In genomic region chr9:130428096-130428665, GRCh38 we compare ENCODE assay signal across 22 cellular contexts. TPM values are rescaled to one million over a fixed set of nuclear protein-coding genes. Genes with fewer than 3 reads are reported as not detected.
A peak's percentile ranks its signal among the peaks of the same experiment; 100 is the strongest.
DNase-seq lines count a peak whose midpoint lies in the region; ATAC-seq, FAIRE-seq and TF ChIP-seq lines count a peak whose summit lies in the region.
"Had no signal": no experiment of that assay in that cellular context is flagged by ENCODE, and none has a peak within 500 bp of the region (broad histone marks: within the 10 kb centered on the region; RNA-seq: fewer than 3 reads in every experiment).

No MANE protein-coding gene starts in this region.

- CTCF ChIA-PET in H1 (lab: Charles Lee; ENCODE audit: partially characterized antibody), result interaction anchor here (0.8 to 2.4 kb wide), 2 partner anchors 20 to 36 kb away, joined by 3 to 10 read pairs; no protein-coding TSS in a partner anchor

- peaks cover 18% of the 10 kb centered on the region for H3K4me1 Mint-ChIP-seq in neural progenitor cell

- peak overlapping the region; percentile 77 for H4K8ac ChIP-seq in H1 (ENCODE audit: extremely low read depth, insufficient read depth, low read length)

- no peak for TF ChIP-seq CTCF in H1 (IDR thresholded peaks at IDR 0.05; ENCODE audit: control extremely low read depth in 1 of 3, insufficient read depth in 1 of 3, low read depth in 1 of 3, low read length in 3 of 3)
- TF ChIP-seq CTCF in neural progenitor cell (IDR thresholded peaks at IDR 0.05), result no peak
- no peak for TF ChIP-seq CTCF in testis (IDR thresholded peaks at IDR 0.05)

- peaks cover 16% of the 10 kb centered on the region for H3K27me3 Mint-ChIP-seq in neural progenitor cell (ENCODE audit: insufficient read depth, low read depth)

- no peak overlapping the region for H3K4me2 ChIP-seq in H1 (ENCODE audit: insufficient read depth in 1 of 2, low read depth in 2 of 2, low read length in 2 of 2)
- no peak overlapping the region for H3K4me2 ChIP-seq in neural progenitor cell
- H3K4me2 ChIP-seq: A549 had no signal

- no peak overlapping the region for H4K5ac ChIP-seq in H1 (ENCODE audit: insufficient read length, low read depth, low read length)

- H4K91ac ChIP-seq in H1 (replicated peaks; ENCODE audit: insufficient read length, low read length), result no peak overlapping the region

- H2BK12ac ChIP-seq in H1 (ENCODE audit: low read depth, low read length), result peak overlapping the region; percentile 9; the same call in 1 of the 2 replicates

- TF ChIP-seq RAD21 in H1 (IDR thresholded peaks at IDR 0.05 in 1 of 2, conservative IDR thresholded peaks at IDR 0.05 in 1 of 2; ENCODE audit: low read depth in 2 of 2, low read length in 2 of 2), result no peak

- H4K20me1 ChIP-seq in H1 (replicated peaks in 1 of 2; ENCODE audit: control insufficient read depth in 1 of 2, insufficient read depth in 2 of 2, low read length in 2 of 2), result no peaks in the 10 kb centered on the region
- no peaks in the 10 kb centered on the region for H4K20me1 ChIP-seq in neural progenitor cell (ENCODE audit: low read depth)
- H4K20me1 ChIP-seq: BLaER1 treated with 17β-estradiol and CSF1 and Interleukin-3, amounts not matched to agents 10 nM and 100 nM had no signal

- H3K9ac ChIP-seq in H1 (replicated peaks in 1 of 4; ENCODE audit: extremely low read depth in 1 of 4, low read depth in 3 of 4, low read length in 3 of 4), result no peak overlapping the region
- no peak overlapping the region for H3K9ac ChIP-seq in neural progenitor cell

- FAIRE-seq in H1 (lab: Jason Lieb, UNC), result no peak
- FAIRE-seq: A549, GM12878, GM19239, HTR-8/SVneo had no signal

- no peak overlapping the region; the same call in 1 of the 2 replicates for H2BK5ac ChIP-seq in H1 (ENCODE audit: low read depth, low read length)

- H3K9me3 Mint-ChIP-seq in neural progenitor cell, result no peaks in the 10 kb centered on the region
- H3K9me3 Mint-ChIP-seq: CD8-positive, alpha-beta T cell; HFFc6 had no signal

- no peaks in the 10 kb centered on the region for H3K79me1 ChIP-seq in H1 (ENCODE audit: low read depth, low read length)

- no peaks in the 10 kb centered on the region for H3K36me3 Mint-ChIP-seq in neural progenitor cell
- H3K36me3 Mint-ChIP-seq: CD8-positive, alpha-beta T cell had no signal

- H3K79me2 ChIP-seq in H1 (ENCODE audit: control insufficient read depth in 1 of 2, insufficient read depth in 2 of 2, low read length in 2 of 2) (no peaks in the 10 kb centered on the region), neural progenitor cell (ENCODE audit: low read depth) (no peaks in the 10 kb centered on the region)

- no peak overlapping the region for H2BK15ac ChIP-seq in H1 (ENCODE audit: low read length)

- peaks cover 0 to 15% (median 7%) of the 10 kb centered on the region in 4 experiments; a peak in 6 of 7 replicates for H3K4me1 ChIP-seq in H1 (replicated peaks in 1 of 4; ENCODE audit: control insufficient read depth in 3 of 4, insufficient read depth in 4 of 4, low read length in 3 of 4)
- H3K4me1 ChIP-seq in neural progenitor cell, result peaks cover 13% of the 10 kb centered on the region
- no peaks in the 10 kb centered on the region for H3K4me1 ChIP-seq in testis

- peaks cover 3% of the 10 kb centered on the region; the same call in 1 of the 2 replicates for H3K23me2 ChIP-seq in H1 (ENCODE audit: low read depth, low read length)

- H3K18ac ChIP-seq in H1 (ENCODE audit: extremely low read depth, low read length), result no peak overlapping the region

- ATAC-seq in Right ventricle myocardium inferior (no peak), left cardiac atrium (no peak), HG03565 (IDR thresholded peaks at IDR 0.05; ENCODE audit: unreplicated experiment) (no peak)
- ATAC-seq: A549; CD8-positive, alpha-beta T cell; GM12878 had no signal

- H3K9me3 ChIP-seq in H1 (ENCODE audit: insufficient read depth in 2 of 2, low read depth in 1 of 2, low read length in 1 of 2) (no peaks in the 10 kb centered on the region), neural progenitor cell (ENCODE audit: low read depth) (no peaks in the 10 kb centered on the region), testis (no peaks in the 10 kb centered on the region)
- H3K9me3 ChIP-seq: A549 had no signal

- H2BK120ac ChIP-seq in H1 (replicated peaks; ENCODE audit: low read depth, low read length), result no peak overlapping the region

- peaks cover 11% of the 10 kb centered on the region for H3K27me3 ChIP-seq in H7 (ENCODE audit: control insufficient read depth, insufficient read depth, low read length)
- peaks cover 0 to 12% (median 10%) of the 10 kb centered on the region in 4 experiments; a peak in 5 of 7 replicates for H3K27me3 ChIP-seq in H1 (replicated peaks in 1 of 4; ENCODE audit: control insufficient read depth in 3 of 4, extremely low read depth in 1 of 4, insufficient read depth in 3 of 4, low read length in 3 of 4)
- peaks cover 14% of the 10 kb centered on the region for H3K27me3 ChIP-seq in neural progenitor cell
- H3K27me3 ChIP-seq in testis, result no peaks in the 10 kb centered on the region

- DNase-seq in Right ventricle myocardium inferior (ENCODE audit: missing footprints) (peak; percentile 63), left cardiac atrium (no peak), H7 (peak; percentile 65), H1 (ENCODE audit: low read depth in 1 of 2, low spot score in 2 of 2) (no peak), neural progenitor cell (ENCODE audit: low spot score) (no peak), retina (no peak), testis (no peak)
- DNase-seq: CD8-positive, alpha-beta T cell; DMS 273 treated with DMSO at 0.1 percent for 48 hours; DMS53; DND-41; EL; HCEC 1CT; HFFc6; IMR-90 had no signal

- H2AK5ac ChIP-seq in H1 (ENCODE audit: low read depth, low read length), result peak overlapping the region; percentile 60; the same call in 1 of the 2 replicates

- H3K36me3 ChIP-seq in H7 (replicated peaks; ENCODE audit: control insufficient read depth, insufficient read depth, low read length), result no peaks in the 10 kb centered on the region
- H3K36me3 ChIP-seq in H1 (ENCODE audit: control insufficient read depth in 2 of 4, insufficient read depth in 4 of 4, low read length in 3 of 4), result no peaks in the 10 kb centered on the region
- no peaks in the 10 kb centered on the region for H3K36me3 ChIP-seq in neural progenitor cell
- H3K36me3 ChIP-seq in testis (ENCODE audit: low read depth, missing control alignments), result no peaks in the 10 kb centered on the region
- H3K36me3 ChIP-seq: BLaER1 treated with 17β-estradiol and CSF1 and Interleukin-3, amounts not matched to agents 10 nM and 100 nM had no signal

- H3K14ac ChIP-seq in H1 (ENCODE audit: insufficient read length), result no peak overlapping the region

- H3K4ac ChIP-seq in H1 (replicated peaks; ENCODE audit: insufficient read length, low read depth, low read length), result no peak overlapping the region

- no peak overlapping the region for H3K27ac Mint-ChIP-seq in neural progenitor cell
- H3K27ac Mint-ChIP-seq: CD8-positive, alpha-beta T cell; HFFc6 had no signal

- no peaks in the 10 kb centered on the region for H3F3A ChIP-seq in neural progenitor cell (ENCODE audit: low read depth)

- H3K4me3 ChIP-seq in H7 (ENCODE audit: insufficient read depth, low read depth, low read length) (no peak overlapping the region), H1 (ENCODE audit: extremely low read depth in 1 of 4, insufficient read depth in 2 of 4, low read depth in 3 of 4, low read length in 4 of 4) (no peak overlapping the region), neural progenitor cell (no peak overlapping the region), testis (no peak overlapping the region)
- H3K4me3 ChIP-seq: A549; BLaER1 treated with 17β-estradiol and CSF1 and Interleukin-3, amounts not matched to agents 10 nM and 100 nM; GM12878 had no signal

- H3K23ac ChIP-seq in H1 (ENCODE audit: insufficient read length), result no peak overlapping the region

- H2AFZ ChIP-seq in H1 (ENCODE audit: low read length) (no peak overlapping the region), neural progenitor cell (replicated peaks) (no peak overlapping the region)

- H2BK20ac ChIP-seq in H1 (ENCODE audit: low read length), result no peak overlapping the region

- intact Hi-C loops in Right ventricle myocardium inferior (cut with DNase I), result no loop called here
- intact Hi-C loops in left cardiac atrium (cut with DNase I), result no loop called here
- intact Hi-C loops in testis (cut with DNase I; ENCODE audit: low total_unique reads), result no loop called here

- no peak overlapping the region for H3K56ac ChIP-seq in H1 (replicated peaks; ENCODE audit: insufficient read length, low read depth, low read length)

- TF ChIP-seq EP300 in H1 (IDR thresholded peaks at IDR 0.05; ENCODE audit: borderline replicate concordance in 1 of 2, low read depth in 2 of 2, low read length in 2 of 2), result no peak

- H3K27ac ChIP-seq in H1 (ENCODE audit: low read depth, low read length), result no peak overlapping the region
- H3K27ac ChIP-seq in neural progenitor cell, result no peak overlapping the region
- H3K27ac ChIP-seq in testis, result no peak overlapping the region
- H3K27ac ChIP-seq: 22Rv1 had no signal

- POLR2A ChIA-PET in H1 (lab: Charles Lee; ENCODE audit: partially characterized antibody), result interaction anchor here (1.1 to 2.1 kb wide), 2 partner anchors 15 to 19 kb away, joined by 3 to 7 read pairs; no protein-coding TSS in a partner anchor

- TF ChIP-seq POLR2A in H1 (IDR thresholded peaks at IDR 0.05; ENCODE audit: control extremely low read depth in 1 of 2, low read depth in 2 of 2, low read length in 2 of 2) (no peak), testis (IDR thresholded peaks at IDR 0.05) (no peak)

- peak overlapping the region; percentile 27 for H3K4me3 Mint-ChIP-seq in neural progenitor cell
- H3K4me3 Mint-ChIP-seq: CD8-positive, alpha-beta T cell; HFFc6 had no signal

- WGBS in H1 (ENCODE audit: extremely low coverage in 1 of 2, insufficient coverage in 1 of 2, insufficient read length in 1 of 2, insufficient replicate concordance in 2 of 2, low coverage in 1 of 2, low lambda C conversion rate in 2 of 2, missing lambda C conversion rate in 1 of 2), 2 experiments, result 93% methylated on average over 20 of the region's 20 CpGs; no CpG with 5 or more reads in 1 of the 2 experiments
- WGBS in testis, 2 donors, result 82 to 91% methylated on average over 14 to 20 of the region's 20 CpGs

RNA-seq across cellular contexts. Expression of gene ASS1, which starts 16.6 kb away (rescaled TPM):
- 84.8 TPM for total RNA-seq in Right ventricle myocardium inferior
- total RNA-seq in left cardiac atrium, result 10 to 100 TPM; 88.1 to 95.0 TPM
- total RNA-seq in H7 (2014; rRNA removed; shearing (Covaris generic)), result 77.0 and 81.5 TPM in 2 replicates
- 108 and 116 TPM in 2 replicates for total RNA-seq in H1 (2021; fragmentation: NEBNext Ultra II Directional; extraction: Animal tissue kit (Norgen Biotek cat#: 25700))
- polyA plus RNA-seq in H1 (2011; rRNA removed), result 296 and 298 TPM in 2 replicates
- polyA plus RNA-seq in H1 (2011; cell fraction: cytosol; rRNA removed), result 326 TPM
- 280 TPM for polyA plus RNA-seq in H1 (2011; cell fraction: nucleus; rRNA removed)
- 240 to 283 TPM (median 268 TPM) in 4 replicates for polyA plus RNA-seq in H1 (2012, experiment 1 of 2)
- polyA plus RNA-seq in H1 (2012, experiment 2 of 2), result 287 TPM
- polyA plus RNA-seq in H1 (2013, experiment 1 of 2), result 64.1 TPM
- polyA plus RNA-seq in H1 (2013, experiment 2 of 2), result 63.0 TPM
- 172 and 229 TPM in 2 replicates for polyA minus RNA-seq in H1 (2011; rRNA and poly(A)+ RNA removed)
- 85.1 TPM for polyA minus RNA-seq in H1 (2011; cell fraction: cytosol; rRNA and poly(A)+ RNA removed)
- polyA minus RNA-seq in H1 (2011; cell fraction: nucleus; rRNA and poly(A)+ RNA removed), result 55.6 TPM
- 22.5 and 28.9 TPM in 2 replicates for total RNA-seq in neural progenitor cell (ENCODE audit: low replicate concordance)
- 100 to 1,000 TPM in 1 of 2 donors, 10 to 100 TPM in 1; 68.5 to 153 TPM for total RNA-seq in testis
- 90.2 TPM for polyA plus RNA-seq in testis (ENCODE audit: insufficient read depth, low read depth, low replicate concordance)
- total RNA-seq: CD8-positive, alpha-beta T cell had no signal

Comparison
In these comparisons a context has a peak if more than half of its experiments do, and no peak if none do; other contexts are left out.
1. DNase-seq: peak in Right ventricle myocardium inferior (single experiment) and H7 (single experiment); none in left cardiac atrium (single experiment), H1 (0 of 2), neural progenitor cell (single experiment), retina (single experiment) and testis (single experiment).